8 cellular contexts compared by ENCODE assay signal in genomic region chr16:46629331-46629843, GRCh38. TPM values are rescaled to one million over a fixed set of nuclear protein-coding genes. Genes with fewer than 3 reads are reported as not detected.
DNase-seq lines count a peak whose midpoint lies in the region; ATAC-seq, FAIRE-seq and TF ChIP-seq lines count a peak whose summit lies in the region.

No MANE protein-coding gene starts in this region.

- peak overlapping the region; percentile 90 for H2AFZ ChIP-seq in K562 (ENCODE audit: low read depth, low read length)

- H3K9me3 ChIP-seq in K562 (replicated peaks; ENCODE audit: control insufficient read depth, insufficient read depth, low read depth, low read length), result no peaks in the 10 kb centered on the region

- no TSS peak for BruUV-seq in K562 (replicated peaks; lab: Mats Ljungman, UMichigan)

- intact Hi-C loops in K562 (cut with micrococcal nuclease), result no loop called here

- POLR2A ChIA-PET in K562 (lab: Yijun Ruan, JAX), result interaction anchor here (0.6 to 1.6 kb wide), 5 partner anchors 9 to 256 kb away, joined by 3 to 8 read pairs (median 3); partner anchors contain the start of gene SHCBP1

- H3K9me1 ChIP-seq in K562 (ENCODE audit: control insufficient read depth, insufficient read depth, low read length), result no peaks in the 10 kb centered on the region

- H3K27ac ChIP-seq in K562 (ENCODE audit: extremely low read depth, low read depth, low read length), result no peak overlapping the region

- H3K4me3 ChIP-seq in K562, result no peak overlapping the region

- H3K4me1 ChIP-seq in K562 (replicated peaks in 1 of 2; ENCODE audit: control insufficient read depth in 2 of 2, insufficient read depth in 2 of 2, low read length in 2 of 2), result peaks cover 10 to 13% of the 10 kb centered on the region in 2 experiments; a peak in 4 of 5 replicates

- H3K9ac ChIP-seq in K562 (ENCODE audit: insufficient read depth in 1 of 2, low read depth in 2 of 2, low read length in 2 of 2), result peak overlapping the region in 1 of 2 experiments; percentile 59; a peak in 1 of 4 replicates

- H3K79me2 ChIP-seq in K562 (ENCODE audit: control insufficient read depth, insufficient read depth, low read length), result no peaks in the 10 kb centered on the region

- CTCF ChIA-PET in K562 (lab: Yijun Ruan, JAX; ENCODE audit: low intra/inter-chr PET ratio), result no interaction called here

- WGBS in K562 (ENCODE audit: insufficient coverage, low coverage, missing lambda C conversion rate), result 4% methylated on average over 6 of the region's 6 CpGs

- no peaks in the 10 kb centered on the region; a peak in 1 of 5 replicates for H3K27me3 ChIP-seq in K562 (ENCODE audit: control insufficient read depth in 2 of 2, insufficient read depth in 2 of 2, low read length in 2 of 2)

- TF ChIP-seq RAD21 in K562 (CRISPR knock-in tag; conservative IDR thresholded peaks at IDR 0.05 in 1 of 2, IDR thresholded peaks at IDR 0.05 in 1 of 2), result peak in 1 of 2 experiments; percentile 36; a peak in 2 of 4 replicates

- DNase-seq in EH (ENCODE audit: low read depth), result peak; percentile 67
- DNase-seq in LoVo (ENCODE audit: low spot score), result peak; percentile 41
- peak; percentile 39 to 76 (median 54) for DNase-seq in K562 (ENCODE audit: extremely low read depth in 1 of 4, low spot score in 3 of 4)
- peak; percentile 41 to 61 for DNase-seq in lung microvascular endothelial cell (ENCODE audit: low read depth in 2 of 2)
- no peak for DNase-seq in left lobe of liver (ENCODE audit: low spot score)
- no peak for DNase-seq in NCI-H128 (lab: John Stamatoyannopoulos, UW; ENCODE audit: unreplicated experiment)

- TF ChIP-seq POLR2A in K562 (conservative IDR thresholded peaks at IDR 0.05), result no peak

- peak overlapping the region; percentile 48 for H3K4me2 ChIP-seq in K562 (ENCODE audit: insufficient read depth, low read length)

- H3K36me3 ChIP-seq in K562 (ENCODE audit: control insufficient read depth, insufficient read depth, low read length), result no peaks in the 10 kb centered on the region

- no peaks in the 10 kb centered on the region for H4K20me1 ChIP-seq in K562 (replicated peaks; ENCODE audit: control insufficient read depth, insufficient read depth, low read length)

- in situ Hi-C loops in K562 (cut with MboI), result no loop called here

- ATAC-seq in K562 (peak; percentile 69), HG03460 (IDR thresholded peaks at IDR 0.05; ENCODE audit: unreplicated experiment) (no peak), HG02588 (IDR thresholded peaks at IDR 0.05; ENCODE audit: unreplicated experiment) (no peak), left lobe of liver (no peak)

- TF ChIP-seq CTCF in K562 (IDR thresholded peaks at IDR 0.05 in 2 of 3, conservative IDR thresholded peaks at IDR 0.05 in 1 of 3; ENCODE audit: insufficient read depth in 2 of 3, low read depth in 1 of 3, low read length in 3 of 3), result peak; percentile 46 to 64 (median 60); a peak in 5 of 6 replicates

- no peak for TF ChIP-seq EP300 in K562 (IDR thresholded peaks at IDR 0.05; ENCODE audit: low read length)

- peak; percentile 85 for FAIRE-seq in K562 (lab: Jason Lieb, UNC)

TF ChIP-seq in K562, 482 proteins besides CTCF, POLR2A, EP300 and RAD21 (continues in another document):
- TF ChIP-seq RBM39 (optimal IDR thresholded peaks at IDR 0.05; ENCODE audit: low read depth, low read length) (no peak), SRF (CRISPR knock-in tag; IDR thresholded peaks at IDR 0.05) (no peak), E4F1 (CRISPR knock-in tag; IDR thresholded peaks at IDR 0.05; ENCODE audit: borderline replicate concordance) (no peak), MAX (CRISPR knock-in tag; IDR thresholded peaks at IDR 0.05) (no peak), HIVEP1 (CRISPR knock-in tag; IDR thresholded peaks at IDR 0.05) (no peak), ZNF324 (CRISPR knock-in tag; IDR thresholded peaks at IDR 0.05) (no peak), ETS1 (conservative IDR thresholded peaks at IDR 0.05; ENCODE audit: control insufficient read depth, low read depth, low read length) (no peak)

RNA-seq across cellular contexts. Expression of gene SHCBP1, which starts 8.2 kb away (rescaled TPM):
- total RNA-seq in K562 (2011; cell fraction: chromatin; rRNA removed; ENCODE audit: low replicate concordance), result 57.4 and 121 TPM in 2 replicates
- total RNA-seq in K562 (2011; cell fraction: nucleolus; rRNA removed), result 24.3 and 35.9 TPM in 2 replicates
- 43.2 and 49.7 TPM in 2 replicates for total RNA-seq in K562 (2011; cell fraction: nucleoplasm; rRNA removed)
- total RNA-seq in K562 (2014; rRNA removed) (15.6 and 19.7 TPM in 2 replicates), K562 (2014; rRNA removed; fragmentation: Illumina TruSeq; extraction: Trizol) (22.3 and 22.4 TPM in 2 replicates), K562 (2015; rRNA removed; fragmentation: Illumina TruSeq; extraction: Trizol) (15.8 and 16.9 TPM in 2 replicates), K562 (2021) (18.0 and 18.2 TPM in 2 replicates), lung microvascular endothelial cell (3.0 and 10.7 TPM in 2 replicates), left lobe of liver (not detected)
- polyA plus RNA-seq in K562 (2011; rRNA removed) (21.3 and 29.6 TPM in 2 replicates), K562 (2014; fragmentation: Illumina TruSeq; extraction: Trizol) (18.0 and 21.0 TPM in 2 replicates), K562 (2014; fragmentation: Nextera tagmentation; extraction: Ambion mirVana) (1 to 10 TPM; 6.2 to 6.8 TPM), K562 (2014; rRNA removed) (20.6 and 21.1 TPM in 2 replicates)
- 6.6 and 16.0 TPM in 2 replicates for polyA plus RNA-seq in K562 (2011; cell fraction: cytosol; rRNA removed)
- polyA plus RNA-seq in K562 (2011; cell fraction: nucleus; rRNA removed), result 13.6 and 19.8 TPM in 2 replicates
- 13.7 and 23.1 TPM in 2 replicates for polyA plus RNA-seq in K562 (2012)
- 47.5 and 52.1 TPM in 2 replicates for polyA minus RNA-seq in K562 (2011; rRNA and poly(A)+ RNA removed)
- 14.6 and 15.5 TPM in 2 replicates for polyA minus RNA-seq in K562 (2011; cell fraction: cytosol; rRNA and poly(A)+ RNA removed)
- 24.6 and 42.8 TPM in 2 replicates for polyA minus RNA-seq in K562 (2011; cell fraction: nucleus; rRNA and poly(A)+ RNA removed)

RNA-seq across cellular contexts. Expression of gene VPS35, which starts 59.6 kb away (rescaled TPM):
- total RNA-seq in K562 (2011; cell fraction: chromatin; rRNA removed; ENCODE audit: low replicate concordance), result 37.9 and 110 TPM in 2 replicates
- total RNA-seq in K562 (2011; cell fraction: nucleolus; rRNA removed), result 25.9 and 27.2 TPM in 2 replicates
- 43.5 and 65.2 TPM in 2 replicates for total RNA-seq in K562 (2011; cell fraction: nucleoplasm; rRNA removed)
- 30.4 and 32.7 TPM in 2 replicates for total RNA-seq in K562 (2014; rRNA removed)
- total RNA-seq in K562 (2014; rRNA removed; fragmentation: Illumina TruSeq; extraction: Trizol), result 74.6 and 84.8 TPM in 2 replicates
- total RNA-seq in K562 (2015; rRNA removed; fragmentation: Illumina TruSeq; extraction: Trizol), result 66.2 and 69.9 TPM in 2 replicates
- total RNA-seq in K562 (2021), result 84.4 and 87.3 TPM in 2 replicates
- polyA plus RNA-seq in K562 (2011; rRNA removed), result 40.2 and 53.3 TPM in 2 replicates
- 11.4 and 16.9 TPM in 2 replicates for polyA plus RNA-seq in K562 (2011; cell fraction: cytosol; rRNA removed)
- polyA plus RNA-seq in K562 (2011; cell fraction: nucleus; rRNA removed), result 12.0 and 21.6 TPM in 2 replicates
- polyA plus RNA-seq in K562 (2012), result 58.4 and 83.6 TPM in 2 replicates
- 48.6 and 57.4 TPM in 2 replicates for polyA plus RNA-seq in K562 (2014; fragmentation: Illumina TruSeq; extraction: Trizol)
- polyA plus RNA-seq in K562 (2014; fragmentation: Nextera tagmentation; extraction: Ambion mirVana), result 100 to 1,000 TPM in 1 of 2 experiments, 10 to 100 TPM in 1; 90.4 to 131 TPM
- 35.0 and 42.5 TPM in 2 replicates for polyA plus RNA-seq in K562 (2014; rRNA removed)
- 82.5 and 93.0 TPM in 2 replicates for polyA minus RNA-seq in K562 (2011; rRNA and poly(A)+ RNA removed)
- 42.1 and 43.0 TPM in 2 replicates for polyA minus RNA-seq in K562 (2011; cell fraction: cytosol; rRNA and poly(A)+ RNA removed)
- 39.7 and 71.0 TPM in 2 replicates for polyA minus RNA-seq in K562 (2011; cell fraction: nucleus; rRNA and poly(A)+ RNA removed)
- total RNA-seq in lung microvascular endothelial cell, result 64.7 and 66.3 TPM in 2 replicates
- total RNA-seq in left lobe of liver, result 25.4 TPM

Comparison
In these comparisons a context has a peak if more than half of its experiments do, and no peak if none do; other contexts are left out.
1. DNase-seq: peak in EH (single experiment), LoVo (single experiment), K562 (4 of 4) and lung microvascular endothelial cell (2 of 2); none in left lobe of liver (single experiment) and NCI-H128 (single experiment).